8 cellular contexts compared by ENCODE assay signal in genomic region chr18:30280861-30281470, GRCh38.
A peak's percentile ranks its signal among the peaks of the same experiment; 100 is the strongest.
DNase-seq lines count a peak whose midpoint lies in the region; ATAC-seq and TF ChIP-seq lines count a peak whose summit lies in the region.

No MANE protein-coding gene starts in this region.

- POLR2A ChIA-PET in activated CD8-positive, alpha-beta T cell treated with anti-CD3 and anti-CD28 coated beads for 36 hours (lab: Charles Lee), result no interaction called here
- POLR2A ChIA-PET in activated CD8-positive, alpha-beta T cell treated with anti-CD3 and anti-CD28 coated beads, Interleukin-2, amount 10 ng/mL, durations not matched to agents 7 days and 5 days (lab: Charles Lee), result interaction anchor here (0.6 kb wide), 1 partner anchor 512 kb away, joined by 3 read pairs; no protein-coding TSS in a partner anchor

- H3K36me3 ChIP-seq in SJCRH30, result no peaks in the 10 kb centered on the region
- no peaks in the 10 kb centered on the region for H3K36me3 ChIP-seq in spleen

- H3K27me3 Mint-ChIP-seq in activated CD8-positive, alpha-beta T cell treated with anti-CD3 and anti-CD28 coated beads for 36 hours, result no peaks in the 10 kb centered on the region
- H3K27me3 Mint-ChIP-seq in activated CD8-positive, alpha-beta T cell treated with anti-CD3 and anti-CD28 coated beads, Interleukin-2, amount 10 ng/mL, durations not matched to agents 7 days and 5 days (ENCODE audit: low read depth), result no peaks in the 10 kb centered on the region

- intact Hi-C loops in activated CD8-positive, alpha-beta T cell treated with anti-CD3 and anti-CD28 coated beads for 36 hours (cut with micrococcal nuclease), result no loop called here
- intact Hi-C loops in spleen (cut with DNase I; ENCODE audit: low total_unique reads), result loop anchor here (10.0 kb wide), 1 partner anchor 386 kb away; no protein-coding TSS in a partner anchor

- H3K27me3 ChIP-seq in SJCRH30, result no peaks in the 10 kb centered on the region
- H3K27me3 ChIP-seq in spleen (replicated peaks in 1 of 7), result no peaks in the 10 kb centered on the region

- H3K4me1 ChIP-seq in SJCRH30, result no peaks in the 10 kb centered on the region
- no peaks in the 10 kb centered on the region for H3K4me1 ChIP-seq in spleen

- no peak overlapping the region for H3K27ac ChIP-seq in SJCRH30
- H3K27ac ChIP-seq in spleen, result no peak overlapping the region

- TF ChIP-seq POLR2A in spleen (IDR thresholded peaks at IDR 0.05), result no peak

- DNase-seq in activated CD8-positive, alpha-beta T cell treated with anti-CD3 and anti-CD28 coated beads for 36 hours, result peak; percentile 2
- no peak for DNase-seq in activated CD8-positive, alpha-beta T cell treated with anti-CD3 and anti-CD28 coated beads, Interleukin-2, amount 10 ng/mL, durations not matched to agents 7 days and 5 days
- DNase-seq in LHCN-M2 (ENCODE audit: low read depth), result peak; percentile 79
- DNase-seq in SJCRH30, result peak; percentile 3 to 56
- peak; percentile 2 to 29 for DNase-seq in foreskin fibroblast
- DNase-seq in spleen, result no peak
- no peak for DNase-seq in central memory CD4-positive, alpha-beta T cell

- CTCF ChIA-PET in activated CD8-positive, alpha-beta T cell treated with anti-CD3 and anti-CD28 coated beads for 36 hours (lab: Charles Lee), result interaction anchor here (1.1 to 2.1 kb wide), 5 partner anchors 10 to 406 kb away, joined by 3 to 8 read pairs (median 3); no protein-coding TSS in a partner anchor
- CTCF ChIA-PET in activated CD8-positive, alpha-beta T cell treated with anti-CD3 and anti-CD28 coated beads, Interleukin-2, amount 10 ng/mL, durations not matched to agents 7 days and 5 days (lab: Charles Lee), result interaction anchor here (0.9 to 2.0 kb wide), 4 partner anchors 9 to 406 kb away, joined by 3 to 7 read pairs (median 4); no protein-coding TSS in a partner anchor

- ATAC-seq in activated CD8-positive, alpha-beta T cell treated with anti-CD3 and anti-CD28 coated beads for 36 hours, result no peak
- no peak for ATAC-seq in activated CD8-positive, alpha-beta T cell treated with anti-CD3 and anti-CD28 coated beads, Interleukin-2, amount 10 ng/mL, durations not matched to agents 7 days and 5 days
- no peak for ATAC-seq in GM19463 (IDR thresholded peaks at IDR 0.05; ENCODE audit: unreplicated experiment)

- WGBS in spleen, 5 donors, result 46 to 50% (median 48%) methylated on average over 5 of the region's 5 CpGs

- no peaks in the 10 kb centered on the region for H3K9me3 ChIP-seq in SJCRH30 (replicated peaks)
- no peaks in the 10 kb centered on the region for H3K9me3 ChIP-seq in spleen

- TF ChIP-seq CTCF in activated CD8-positive, alpha-beta T cell treated with anti-CD3 and anti-CD28 coated beads for 36 hours (IDR thresholded peaks at IDR 0.05), result peak; percentile 71
- TF ChIP-seq CTCF in foreskin fibroblast (IDR thresholded peaks at IDR 0.05; ENCODE audit: low read depth, low read length), result peak; percentile 67
- peak in 6 of 11 experiments; percentile 29 to 52 (median 48) for TF ChIP-seq CTCF in spleen (IDR thresholded peaks at IDR 0.05 in 8 of 11, conservative IDR thresholded peaks at IDR 0.05 in 3 of 11)

- H3K4me3 ChIP-seq in SJCRH30 (no peak overlapping the region), foreskin fibroblast (ENCODE audit: low read depth in 1 of 2, low read length in 2 of 2) (no peak overlapping the region), spleen (no peak overlapping the region)

- H3K9me3 Mint-ChIP-seq in activated CD8-positive, alpha-beta T cell treated with anti-CD3 and anti-CD28 coated beads for 36 hours, result peaks cover 5% of the 10 kb centered on the region
- no peaks in the 10 kb centered on the region for H3K9me3 Mint-ChIP-seq in activated CD8-positive, alpha-beta T cell treated with anti-CD3 and anti-CD28 coated beads, Interleukin-2, amount 10 ng/mL, durations not matched to agents 7 days and 5 days (ENCODE audit: insufficient read depth)

- no peaks in the 10 kb centered on the region for H3K4me1 Mint-ChIP-seq in activated CD8-positive, alpha-beta T cell treated with anti-CD3 and anti-CD28 coated beads for 36 hours (ENCODE audit: low read depth)
- H3K4me1 Mint-ChIP-seq in activated CD8-positive, alpha-beta T cell treated with anti-CD3 and anti-CD28 coated beads, Interleukin-2, amount 10 ng/mL, durations not matched to agents 7 days and 5 days (ENCODE audit: low read depth), result no peaks in the 10 kb centered on the region

- H3K36me3 Mint-ChIP-seq in activated CD8-positive, alpha-beta T cell treated with anti-CD3 and anti-CD28 coated beads for 36 hours (ENCODE audit: low read depth), result no peaks in the 10 kb centered on the region
- H3K36me3 Mint-ChIP-seq in activated CD8-positive, alpha-beta T cell treated with anti-CD3 and anti-CD28 coated beads, Interleukin-2, amount 10 ng/mL, durations not matched to agents 7 days and 5 days (ENCODE audit: low read depth), result no peaks in the 10 kb centered on the region

- H3K4me3 Mint-ChIP-seq in activated CD8-positive, alpha-beta T cell treated with anti-CD3 and anti-CD28 coated beads for 36 hours, result no peak overlapping the region
- H3K4me3 Mint-ChIP-seq in activated CD8-positive, alpha-beta T cell treated with anti-CD3 and anti-CD28 coated beads, Interleukin-2, amount 10 ng/mL, durations not matched to agents 7 days and 5 days, result no peak overlapping the region

- H3K27ac Mint-ChIP-seq in activated CD8-positive, alpha-beta T cell treated with anti-CD3 and anti-CD28 coated beads for 36 hours, result no peak overlapping the region
- H3K27ac Mint-ChIP-seq in activated CD8-positive, alpha-beta T cell treated with anti-CD3 and anti-CD28 coated beads, Interleukin-2, amount 10 ng/mL, durations not matched to agents 7 days and 5 days, result no peak overlapping the region

Comparison
In these comparisons a context has a peak if more than half of its experiments do, and no peak if none do; other contexts are left out.
1. DNase-seq: peak in activated CD8-positive, alpha-beta T cell treated with anti-CD3 and anti-CD28 coated beads for 36 hours (single experiment), LHCN-M2 (single experiment), SJCRH30 (2 of 2) and foreskin fibroblast (2 of 2); none in activated CD8-positive, alpha-beta T cell treated with anti-CD3 and anti-CD28 coated beads, Interleukin-2, amount 10 ng/mL, durations not matched to agents 7 days and 5 days (single experiment), spleen (single experiment) and central memory CD4-positive, alpha-beta T cell (single experiment).
2. Peak in every context shown above with its lines, with median percentiles within 50 percentile points of each other: CTCF ChIP-seq.